Comparison of ENCODE assay signal across 8 cellular contexts in the genomic region with DNA sequence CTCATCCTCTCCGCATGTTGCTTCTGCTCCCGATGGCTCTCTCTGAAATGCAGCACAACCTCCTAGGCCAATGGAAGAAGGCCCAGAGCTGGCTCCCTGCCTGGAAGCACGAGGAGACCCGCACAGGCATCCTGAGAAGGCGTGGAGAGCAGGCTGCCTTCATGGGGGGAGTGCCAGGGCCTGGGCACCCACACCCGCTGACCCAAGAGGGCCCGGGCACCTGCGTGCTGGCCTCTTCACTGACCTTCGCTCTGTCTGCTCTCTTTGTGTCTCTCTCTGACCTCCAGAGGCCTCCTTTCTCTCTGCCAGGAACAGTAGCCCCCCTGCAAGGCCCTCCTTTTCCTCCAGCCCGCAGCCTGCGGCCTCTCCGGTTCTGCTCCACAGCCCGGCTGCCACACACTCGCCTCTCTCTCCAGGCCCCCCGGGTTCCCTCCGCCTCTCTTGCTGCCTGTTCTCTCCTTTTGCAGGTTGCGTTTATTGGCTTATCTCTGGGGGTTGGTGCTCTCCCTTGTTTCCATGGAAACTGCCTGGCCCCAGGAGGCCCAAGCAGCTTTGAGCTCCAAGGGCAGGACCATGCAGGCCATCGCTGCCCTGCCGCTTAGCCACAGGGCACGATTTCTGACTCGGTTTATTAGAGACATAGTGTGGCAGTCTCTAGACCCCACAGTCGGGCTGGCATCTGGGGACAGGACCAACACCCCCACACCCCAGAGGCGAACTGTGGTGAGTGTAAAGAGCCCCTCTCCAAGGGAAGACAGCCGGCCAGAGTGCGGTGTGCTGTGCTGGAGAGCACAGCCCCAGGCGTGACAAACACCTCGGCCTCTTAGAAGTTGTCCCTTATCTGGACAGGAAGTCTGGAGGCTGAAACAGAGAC. TPM values are rescaled to one million over a fixed set of nuclear protein-coding genes. Genes with fewer than 3 reads are reported as not detected.
A peak's percentile ranks its signal among the peaks of the same experiment; 100 is the strongest.
DNase-seq lines count a peak whose midpoint lies in the region; ATAC-seq, FAIRE-seq and TF ChIP-seq lines count a peak whose summit lies in the region.

No MANE protein-coding gene starts in this region.

- H3K27me3 Mint-ChIP-seq in central memory CD8-positive, alpha-beta T cell: no peaks in the 10 kb centered on the region

- peaks cover 19% of the 10 kb centered on the region for H3K4me1 Mint-ChIP-seq in central memory CD8-positive, alpha-beta T cell

- peaks cover 17% of the 10 kb centered on the region for H3K36me3 Mint-ChIP-seq in central memory CD8-positive, alpha-beta T cell (ENCODE audit: insufficient read depth)

- 0 out of 2 replicates have a peak, but pooled peaks cover 12% of the 10 kb centered on the region for H4K20me1 ChIP-seq in Karpas-422 (ENCODE audit: insufficient read depth, low read depth, low read length)

- peak overlapping the region; percentile 99 for H3K4me3 ChIP-seq in Karpas-422 (ENCODE audit: low read length)
- H3K4me3 ChIP-seq in mucosa of rectum (ENCODE audit: low read length in 2 of 2): peak overlapping the region; percentile 66 to 74
- no peak overlapping the region for H3K4me3 ChIP-seq in kidney (ENCODE audit: low read length in 2 of 2)

- no peak overlapping the region for H2AFZ ChIP-seq in Karpas-422 (ENCODE audit: low read length)

- DNase-seq in Ammon's horn (ENCODE audit: low spot score): peak; percentile 39
- peak; percentile 32 for DNase-seq in Karpas-422
- no peak for DNase-seq in central memory CD8-positive, alpha-beta T cell (ENCODE audit: low spot score in 2 of 2)
- DNase-seq in HK-2 (ENCODE audit: unreplicated experiment): no peak
- no peak for DNase-seq in NCI-H1048 (lab: John Stamatoyannopoulos, UW)
- DNase-seq in kidney: no peak

- intact Hi-C loops in kidney (cut with DNase I): loop anchor here (10.0 kb wide), 2 partner anchors 151 to 1301 kb away; no protein-coding TSS in a partner anchor

- H3K79me2 ChIP-seq in Karpas-422 (ENCODE audit: low read length): peaks cover 42% of the 10 kb centered on the region

- H3K27ac ChIP-seq in Karpas-422 (ENCODE audit: low read length): no peak overlapping the region; the same call in 1 of the 2 replicates
- no peak overlapping the region for H3K27ac ChIP-seq in mucosa of rectum (ENCODE audit: low read depth in 2 of 2, low read length in 2 of 2)
- H3K27ac ChIP-seq in kidney (ENCODE audit: low read depth in 2 of 2, low read length in 2 of 2): no peak overlapping the region

- H3K27me3 ChIP-seq in Karpas-422 (ENCODE audit: low read length) (no peaks in the 10 kb centered on the region), mucosa of rectum (ENCODE audit: control insufficient read depth in 2 of 2, insufficient read depth in 2 of 2, low read length in 2 of 2) (no peaks in the 10 kb centered on the region)

- H3K36me3 ChIP-seq in Karpas-422 (ENCODE audit: insufficient read depth, low read length) (no peaks in the 10 kb centered on the region; the same call in 1 of the 2 replicates), mucosa of rectum (ENCODE audit: control insufficient read depth in 2 of 2, insufficient read depth in 2 of 2, low read length in 2 of 2) (peaks cover 0 to 2% of the 10 kb centered on the region in 2 donors), kidney (ENCODE audit: control insufficient read depth in 1 of 2, insufficient read depth in 2 of 2, low read length in 2 of 2) (no peaks in the 10 kb centered on the region)

- FAIRE-seq in kidney (lab: Jason Lieb, UNC): no peak

- no peaks in the 10 kb centered on the region for H3K9me3 Mint-ChIP-seq in central memory CD8-positive, alpha-beta T cell

- peak overlapping the region; percentile 90 for H3K4me2 ChIP-seq in Karpas-422 (ENCODE audit: low read depth, low read length, poor library complexity, severe bottlenecking)

- H3K4me1 ChIP-seq in Karpas-422 (ENCODE audit: low read length) (peaks cover 17% of the 10 kb centered on the region), mucosa of rectum (ENCODE audit: control insufficient read depth in 2 of 2, insufficient read depth in 2 of 2, low read length in 2 of 2) (peaks cover 14 to 15% of the 10 kb centered on the region in 2 donors), kidney (ENCODE audit: control insufficient read depth in 1 of 2, insufficient read depth in 1 of 2, low read depth in 1 of 2, low read length in 2 of 2) (peaks cover 0 to 12% of the 10 kb centered on the region in 2 donors)

- peak overlapping the region; percentile 87 for H3K4me3 Mint-ChIP-seq in central memory CD8-positive, alpha-beta T cell

- no peak for ATAC-seq in central memory CD8-positive, alpha-beta T cell (replicated peaks; ENCODE audit: extremely low read depth, poor library complexity, severe bottlenecking)
- no peak for ATAC-seq in GM18861 (IDR thresholded peaks at IDR 0.05; ENCODE audit: unreplicated experiment)

- peak overlapping the region; percentile 85 for H3K27ac Mint-ChIP-seq in central memory CD8-positive, alpha-beta T cell (ENCODE audit: low read depth)

- H3K9me3 ChIP-seq in Karpas-422 (ENCODE audit: low read length) (no peaks in the 10 kb centered on the region), mucosa of rectum (ENCODE audit: control insufficient read depth in 2 of 2, low read length in 2 of 2) (no peaks in the 10 kb centered on the region), kidney (ENCODE audit: control insufficient read depth in 1 of 2, low read length in 2 of 2) (no peaks in the 10 kb centered on the region)

- no peaks in the 10 kb centered on the region for H3K9me2 ChIP-seq in Karpas-422 (replicated peaks; ENCODE audit: insufficient read depth, low read length)

- no peak for TF ChIP-seq CTCF in kidney (IDR thresholded peaks at IDR 0.05; ENCODE audit: borderline replicate concordance, extremely low read depth, insufficient read depth)

- H3K9ac ChIP-seq in Karpas-422 (ENCODE audit: low read length) (peak overlapping the region; percentile 93), mucosa of rectum (ENCODE audit: low read depth in 1 of 2, low read length in 2 of 2) (peak overlapping the region in 1 of 2 donors; percentile 52), kidney (ENCODE audit: low read length in 2 of 2) (no peak overlapping the region)

RNA-seq across cellular contexts. Expression of a gene that starts 1.7 kb away (rescaled TPM):
- 190 and 395 TPM in 2 replicates for total RNA-seq in Karpas-422 (2014; rRNA removed; shearing (Covaris generic); ENCODE audit: low replicate concordance)
- total RNA-seq in kidney: 160 TPM
- 354 TPM for polyA plus RNA-seq in kidney (ENCODE audit: insufficient read depth, low read depth, low replicate concordance)

RNA-seq across cellular contexts. Expression of a gene that starts 2.3 kb away (rescaled TPM):
- 24.3 and 32.5 TPM in 2 replicates for total RNA-seq in Karpas-422 (2014; rRNA removed; shearing (Covaris generic); ENCODE audit: low replicate concordance)
- total RNA-seq in kidney: 41.1 TPM
- 21.6 TPM for polyA plus RNA-seq in kidney (ENCODE audit: insufficient read depth, low read depth, low replicate concordance)

RNA-seq across cellular contexts. Expression of a gene that starts 14.5 kb away (rescaled TPM):
- total RNA-seq in Karpas-422 (2014; rRNA removed; shearing (Covaris generic); ENCODE audit: low replicate concordance): not detected in 2 replicates
- not detected for total RNA-seq in kidney
- polyA plus RNA-seq in kidney (ENCODE audit: insufficient read depth, low read depth, low replicate concordance): not detected

RNA-seq across cellular contexts. Expression of a gene that starts 38.8 kb away (rescaled TPM):
- 11.9 and 45.0 TPM in 2 replicates for total RNA-seq in Karpas-422 (2014; rRNA removed; shearing (Covaris generic); ENCODE audit: low replicate concordance)
- 4.5 TPM for total RNA-seq in kidney
- 6.4 TPM for polyA plus RNA-seq in kidney (ENCODE audit: insufficient read depth, low read depth, low replicate concordance)

RNA-seq across cellular contexts. Expression of a gene that starts 54.7 kb away (rescaled TPM):
- 0.07 TPM in 1 of 2 replicates, not detected in the other for total RNA-seq in Karpas-422 (2014; rRNA removed; shearing (Covaris generic); ENCODE audit: low replicate concordance)
- not detected for total RNA-seq in kidney
- polyA plus RNA-seq in kidney (ENCODE audit: insufficient read depth, low read depth, low replicate concordance): not detected

Comparison
In these comparisons a context has a peak if more than half of its experiments do, and no peak if none do; other contexts are left out.
1. DNase-seq: peak in Ammon's horn (single experiment) and Karpas-422 (single experiment); none in central memory CD8-positive, alpha-beta T cell (0 of 2), HK-2 (single experiment), NCI-H1048 (single experiment) and kidney (single experiment).
2. H3K4me3 ChIP-seq: peak in Karpas-422 (single experiment) and mucosa of rectum (2 of 2); none in kidney (0 of 2).